In the genomic region with DNA sequence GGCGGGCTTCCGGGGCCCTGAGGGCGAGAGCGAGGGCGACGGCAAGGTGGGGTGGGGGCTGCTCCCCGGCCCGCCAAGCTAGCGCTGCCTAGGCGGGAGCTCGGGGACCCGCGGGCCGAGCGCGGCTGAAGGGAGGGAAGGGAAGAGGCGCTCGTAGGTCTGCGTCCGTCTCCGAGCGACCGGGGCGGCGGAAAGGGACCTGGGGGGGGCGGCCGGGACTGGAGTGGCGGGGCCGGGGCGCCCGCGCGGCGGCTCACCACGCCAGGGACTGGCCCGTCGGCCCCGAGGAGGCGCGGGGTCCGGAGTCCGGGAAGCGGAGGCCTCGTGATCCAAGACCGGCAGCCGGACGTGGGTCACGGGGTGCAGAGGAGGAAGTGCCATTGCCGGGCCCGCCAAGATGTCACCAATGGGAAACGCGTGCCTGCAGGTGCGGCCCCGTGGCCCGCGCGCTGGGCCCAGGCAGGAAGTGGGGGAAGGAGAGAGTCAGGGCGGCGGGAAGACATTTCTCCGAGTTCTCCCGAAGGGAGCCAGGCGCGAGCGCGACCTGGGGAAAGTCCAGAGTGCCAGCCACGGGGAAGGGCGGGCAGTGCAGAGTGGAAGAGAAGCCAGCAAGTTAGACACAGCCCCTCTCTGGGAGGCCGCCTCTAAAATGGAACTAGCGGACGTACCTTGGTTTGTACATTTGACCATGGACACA, we compare ENCODE assay signal across 1 cellular context.
A peak's percentile ranks its signal among the peaks of the same experiment; 100 is the strongest.
TF ChIP-seq lines count a peak whose summit lies in the region.

No MANE protein-coding gene starts in this region.

TF ChIP-seq in HepG2, 621 proteins besides CTCF, POLR2A, EP300 and RAD21 (continued from another document and continues in another):
- 0 out of 2 replicates have a peak, but pooled peaks have one; percentile 60 for TF ChIP-seq SNAPC4 (CRISPR knock-in tag; IDR thresholded peaks at IDR 0.05)
- peak; percentile 93 for TF ChIP-seq ELF4 (CRISPR knock-in tag; IDR thresholded peaks at IDR 0.05; ENCODE audit: borderline replicate concordance)
- no peak for TF ChIP-seq U2AF2 (IDR thresholded peaks at IDR 0.05; ENCODE audit: low read depth, low read length)
- TF ChIP-seq CHCHD3 (CRISPR knock-in tag; IDR thresholded peaks at IDR 0.05): peak; percentile 90; the same call in 1 of the 2 replicates
- peak; percentile 17; the same call in 1 of the 2 replicates for TF ChIP-seq ZNF143 (CRISPR knock-in tag; IDR thresholded peaks at IDR 0.05)
- no peak for TF ChIP-seq PCBP1 (IDR thresholded peaks at IDR 0.05; ENCODE audit: borderline replicate concordance, low read depth, low read length)
- TF ChIP-seq ATM (IDR thresholded peaks at IDR 0.05; ENCODE audit: borderline replicate concordance): no peak
- peak; percentile 91 for TF ChIP-seq DMAP1 (CRISPR knock-in tag; IDR thresholded peaks at IDR 0.05)
- peak; percentile 84 for TF ChIP-seq NFATC3 (CRISPR knock-in tag; IDR thresholded peaks at IDR 0.05)
- TF ChIP-seq KLF6 (CRISPR knock-in tag; IDR thresholded peaks at IDR 0.05): peak; percentile 73; the same call in 1 of the 2 replicates
- TF ChIP-seq, protein P1, sequence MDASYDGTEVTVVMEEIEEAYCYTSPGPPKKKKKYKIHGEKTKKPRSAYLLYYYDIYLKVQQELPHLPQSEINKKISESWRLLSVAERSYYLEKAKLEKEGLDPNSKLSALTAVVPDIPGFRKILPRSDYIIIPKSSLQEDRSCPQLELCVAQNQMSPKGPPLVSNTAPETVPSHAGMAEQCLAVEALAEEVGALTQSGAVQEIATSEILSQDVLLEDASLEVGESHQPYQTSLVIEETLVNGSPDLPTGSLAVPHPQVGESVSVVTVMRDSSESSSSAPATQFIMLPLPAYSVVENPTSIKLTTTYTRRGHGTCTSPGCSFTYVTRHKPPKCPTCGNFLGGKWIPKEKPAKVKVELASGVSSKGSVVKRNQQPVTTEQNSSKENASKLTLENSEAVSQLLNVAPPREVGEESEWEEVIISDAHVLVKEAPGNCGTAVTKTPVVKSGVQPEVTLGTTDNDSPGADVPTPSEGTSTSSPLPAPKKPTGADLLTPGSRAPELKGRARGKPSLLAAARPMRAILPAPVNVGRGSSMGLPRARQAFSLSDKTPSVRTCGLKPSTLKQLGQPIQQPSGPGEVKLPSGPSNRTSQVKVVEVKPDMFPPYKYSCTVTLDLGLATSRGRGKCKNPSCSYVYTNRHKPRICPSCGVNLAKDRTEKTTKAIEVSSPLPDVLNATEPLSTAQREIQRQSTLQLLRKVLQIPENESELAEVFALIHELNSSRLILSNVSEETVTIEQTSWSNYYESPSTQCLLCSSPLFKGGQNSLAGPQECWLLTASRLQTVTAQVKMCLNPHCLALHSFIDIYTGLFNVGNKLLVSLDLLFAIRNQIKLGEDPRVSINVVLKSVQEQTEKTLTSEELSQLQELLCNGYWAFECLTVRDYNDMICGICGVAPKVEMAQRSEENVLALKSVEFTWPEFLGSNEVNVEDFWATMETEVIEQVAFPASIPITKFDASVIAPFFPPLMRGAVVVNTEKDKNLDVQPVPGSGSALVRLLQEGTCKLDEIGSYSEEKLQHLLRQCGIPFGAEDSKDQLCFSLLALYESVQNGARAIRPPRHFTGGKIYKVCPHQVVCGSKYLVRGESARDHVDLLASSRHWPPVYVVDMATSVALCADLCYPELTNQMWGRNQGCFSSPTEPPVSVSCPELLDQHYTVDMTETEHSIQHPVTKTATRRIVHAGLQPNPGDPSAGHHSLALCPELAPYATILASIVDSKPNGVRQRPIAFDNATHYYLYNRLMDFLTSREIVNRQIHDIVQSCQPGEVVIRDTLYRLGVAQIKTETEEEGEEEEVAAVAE (CRISPR knock-in tag; IDR thresholded peaks at IDR 0.05; ENCODE audit: borderline replicate concordance): peak; percentile 82; the same call in 1 of the 2 replicates
- 0 out of 2 replicates have a peak, but pooled peaks have one; percentile 59 for TF ChIP-seq MYNN (CRISPR knock-in tag; IDR thresholded peaks at IDR 0.05; ENCODE audit: low read depth)
- TF ChIP-seq ZFP36L2 (CRISPR knock-in tag; IDR thresholded peaks at IDR 0.05): 0 out of 2 replicates have a peak, but pooled peaks have one; percentile 46
- TF ChIP-seq TBX3 (IDR thresholded peaks at IDR 0.05; ENCODE audit: borderline replicate concordance): no peak
- peak; percentile 63; the same call in 1 of the 2 replicates for TF ChIP-seq NCOR1 (IDR thresholded peaks at IDR 0.05; ENCODE audit: borderline replicate concordance, low read length)
- peak; percentile 31; the same call in 1 of the 2 replicates for TF ChIP-seq SP140L (CRISPR knock-in tag; IDR thresholded peaks at IDR 0.05; ENCODE audit: borderline replicate concordance)
- TF ChIP-seq CC2D1A (CRISPR knock-in tag; IDR thresholded peaks at IDR 0.05): no peak
- no peak for TF ChIP-seq ZBTB21 (CRISPR knock-in tag; IDR thresholded peaks at IDR 0.05)
- no peak for TF ChIP-seq PLSCR1 (CRISPR knock-in tag; IDR thresholded peaks at IDR 0.05; ENCODE audit: borderline replicate concordance)
- peak; percentile 96 for TF ChIP-seq RNF2 (conservative IDR thresholded peaks at IDR 0.05; ENCODE audit: low read depth)
- TF ChIP-seq ZFP37 (CRISPR knock-in tag; IDR thresholded peaks at IDR 0.05; ENCODE audit: borderline replicate concordance): peak; percentile 89
- 0 out of 2 replicates have a peak, but pooled peaks have one; percentile 56 for TF ChIP-seq KLF9 (CRISPR knock-in tag; IDR thresholded peaks at IDR 0.05; ENCODE audit: low read depth)
- no peak for TF ChIP-seq MTF2 (CRISPR knock-in tag; IDR thresholded peaks at IDR 0.05; ENCODE audit: borderline replicate concordance)
- no peak for TF ChIP-seq THYN1 (CRISPR knock-in tag; IDR thresholded peaks at IDR 0.05; ENCODE audit: borderline replicate concordance, low read depth)
- TF ChIP-seq SYNCRIP (IDR thresholded peaks at IDR 0.05; ENCODE audit: insufficient read depth, low read depth, low read length): no peak
- TF ChIP-seq ZNF484 (CRISPR knock-in tag; IDR thresholded peaks at IDR 0.05; ENCODE audit: borderline replicate concordance, low read depth): no peak
- TF ChIP-seq GZF1 (CRISPR knock-in tag; IDR thresholded peaks at IDR 0.05): peak; percentile 51
- no peak; the same call in 1 of the 2 replicates for TF ChIP-seq ZSCAN29 (CRISPR knock-in tag; conservative IDR thresholded peaks at IDR 0.05)
- TF ChIP-seq TSC22D2 (CRISPR knock-in tag; IDR thresholded peaks at IDR 0.05; ENCODE audit: borderline replicate concordance): peak; percentile 88
- peak; percentile 75; the same call in 1 of the 2 replicates for TF ChIP-seq SOX5 (CRISPR knock-in tag; IDR thresholded peaks at IDR 0.05; ENCODE audit: borderline replicate concordance)
- TF ChIP-seq AGO2 (optimal IDR thresholded peaks at IDR 0.05; ENCODE audit: low read depth, low read length): peak; percentile 71
- peak; percentile 79; the same call in 1 of the 2 replicates for TF ChIP-seq XBP1 (CRISPR knock-in tag; IDR thresholded peaks at IDR 0.05)
- TF ChIP-seq ZBTB1 (CRISPR knock-in tag; IDR thresholded peaks at IDR 0.05; ENCODE audit: borderline replicate concordance): no peak
- TF ChIP-seq ZFP82 (CRISPR knock-in tag; IDR thresholded peaks at IDR 0.05; ENCODE audit: borderline replicate concordance): no peak
- peak; percentile 82; the same call in 1 of the 2 replicates for TF ChIP-seq ZNF235 (CRISPR knock-in tag; IDR thresholded peaks at IDR 0.05; ENCODE audit: borderline replicate concordance)
- TF ChIP-seq, protein P2, sequence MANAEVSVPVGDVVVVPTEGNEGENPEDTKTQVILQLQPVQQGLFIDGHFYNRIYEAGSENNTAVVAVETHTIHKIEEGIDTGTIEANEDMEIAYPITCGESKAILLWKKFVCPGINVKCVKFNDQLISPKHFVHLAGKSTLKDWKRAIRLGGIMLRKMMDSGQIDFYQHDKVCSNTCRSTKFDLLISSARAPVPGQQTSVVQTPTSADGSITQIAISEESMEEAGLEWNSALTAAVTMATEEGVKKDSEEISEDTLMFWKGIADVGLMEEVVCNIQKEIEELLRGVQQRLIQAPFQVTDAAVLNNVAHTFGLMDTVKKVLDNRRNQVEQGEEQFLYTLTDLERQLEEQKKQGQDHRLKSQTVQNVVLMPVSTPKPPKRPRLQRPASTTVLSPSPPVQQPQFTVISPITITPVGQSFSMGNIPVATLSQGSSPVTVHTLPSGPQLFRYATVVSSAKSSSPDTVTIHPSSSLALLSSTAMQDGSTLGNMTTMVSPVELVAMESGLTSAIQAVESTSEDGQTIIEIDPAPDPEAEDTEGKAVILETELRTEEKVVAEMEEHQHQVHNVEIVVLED (CRISPR knock-in tag; IDR thresholded peaks at IDR 0.05; ENCODE audit: borderline replicate concordance): peak; percentile 57
- no peak for TF ChIP-seq SRF (IDR thresholded peaks at IDR 0.05; ENCODE audit: low read depth, low read length)
- TF ChIP-seq RORA (CRISPR knock-in tag; IDR thresholded peaks at IDR 0.05): no peak
- TF ChIP-seq ATF7 (IDR thresholded peaks at IDR 0.05): no peak
- TF ChIP-seq ATF7 (CRISPR knock-in tag; IDR thresholded peaks at IDR 0.05): peak; percentile 79; the same call in 1 of the 2 replicates
- peak; percentile 97 for TF ChIP-seq ERF (CRISPR knock-in tag; IDR thresholded peaks at IDR 0.05)
- no peak; the same call in 1 of the 2 replicates for TF ChIP-seq NR2F2 (IDR thresholded peaks at IDR 0.05; ENCODE audit: borderline replicate concordance, low read depth)
- TF ChIP-seq ZNF878 (CRISPR knock-in tag; IDR thresholded peaks at IDR 0.05): peak; percentile 98
- TF ChIP-seq ZNF615 (CRISPR knock-in tag; IDR thresholded peaks at IDR 0.05; ENCODE audit: borderline replicate concordance): no peak
- TF ChIP-seq ZNF556 (CRISPR knock-in tag; IDR thresholded peaks at IDR 0.05; ENCODE audit: borderline replicate concordance): 0 out of 2 replicates have a peak, but pooled peaks have one; percentile 52
- TF ChIP-seq DNMT3B (CRISPR knock-in tag; conservative IDR thresholded peaks at IDR 0.05): no peak; the same call in 1 of the 2 replicates
- 0 out of 2 replicates have a peak, but pooled peaks have one; percentile 23 for TF ChIP-seq SATB2 (CRISPR knock-in tag; IDR thresholded peaks at IDR 0.05)
